8 cellular contexts compared by ENCODE assay signal in the genomic region with DNA sequence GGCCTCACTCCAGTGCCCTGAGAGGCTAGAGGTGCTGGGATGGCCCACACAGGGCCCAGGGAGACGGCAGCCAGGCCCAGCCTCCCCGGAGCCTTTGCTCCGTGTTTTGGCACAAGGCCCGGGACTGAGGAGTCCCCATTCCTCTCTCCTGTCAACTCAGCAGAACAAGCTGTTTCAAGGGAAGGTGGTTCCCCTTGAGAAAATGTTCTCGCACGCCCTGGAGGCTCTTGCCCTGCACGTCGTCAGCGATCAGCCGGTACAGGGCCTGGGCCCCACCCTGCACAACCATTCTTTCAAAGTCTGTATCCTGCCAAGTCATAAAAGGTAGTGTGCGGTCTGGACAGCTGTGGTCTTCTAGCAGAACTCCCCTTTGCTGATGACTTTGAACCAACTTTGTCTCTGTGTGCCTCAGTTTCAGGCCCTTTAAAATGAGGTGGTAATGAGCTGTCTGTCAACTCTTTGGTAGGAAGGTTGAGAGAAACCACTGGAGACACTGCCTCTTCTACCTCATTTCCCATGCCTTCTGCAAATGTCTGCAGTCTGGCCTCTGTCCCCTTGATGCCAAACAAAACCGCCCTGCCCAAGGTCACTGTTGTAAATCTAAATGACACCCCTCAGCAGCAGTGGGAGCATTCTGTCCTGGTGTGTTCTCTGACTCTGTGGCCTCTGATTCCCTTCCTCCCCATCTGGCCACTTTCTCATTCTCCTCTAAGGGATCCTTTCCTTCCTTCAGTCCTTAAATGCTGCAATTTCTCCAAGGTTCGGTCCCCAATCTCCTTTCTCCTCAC.
DNase-seq lines count a peak whose midpoint lies in the region; ATAC-seq lines count a peak whose summit lies in the region.

No MANE protein-coding gene starts in this region.

- peak overlapping the region in 1 of 2 donors; percentile 36 for H3K9ac ChIP-seq in stomach smooth muscle (ENCODE audit: low read length in 2 of 2)

- no peaks in the 10 kb centered on the region for H3K9me3 Mint-ChIP-seq in activated T-helper 17 cell treated with anti-CD3 and anti-CD28 coated beads, Interleukin-2, amount 50 U/mL, for 72 hours

- H3K27me3 ChIP-seq in stomach smooth muscle (ENCODE audit: control insufficient read depth in 1 of 2, insufficient read depth in 2 of 2, low read length in 2 of 2) (no peaks in the 10 kb centered on the region), HAP-1 (ENCODE audit: low read depth) (no peaks in the 10 kb centered on the region)

- DNase-seq in A172 (ENCODE audit: low spot score) (peak; percentile 23), GM19240 (ENCODE audit: insufficient read length, low spot score) (peak; percentile 35), left colon (peak; percentile 78 to 94), HAP-1 (ENCODE audit: low spot score in 2 of 2) (no peak), NCI-H82 (lab: John Stamatoyannopoulos, UW) (no peak)

- peak overlapping the region; percentile 31 for H3K27ac Mint-ChIP-seq in activated T-helper 17 cell treated with anti-CD3 and anti-CD28 coated beads, Interleukin-2, amount 50 U/mL, for 72 hours

- intact Hi-C loops in left colon (cut with DNase I, micrococcal nuclease), result no loop called here

- H3K9me3 ChIP-seq in stomach smooth muscle (ENCODE audit: control insufficient read depth in 2 of 2, low read length in 2 of 2), result no peaks in the 10 kb centered on the region
- no peaks in the 10 kb centered on the region for H3K9me3 ChIP-seq in HAP-1

- H3K4me1 Mint-ChIP-seq in activated T-helper 17 cell treated with anti-CD3 and anti-CD28 coated beads, Interleukin-2, amount 50 U/mL, for 72 hours, result peaks cover 13% of the 10 kb centered on the region

- H3K4me1 ChIP-seq in stomach smooth muscle (ENCODE audit: control insufficient read depth, insufficient read depth, low read length), result peaks cover 14% of the 10 kb centered on the region
- H3K4me1 ChIP-seq in HAP-1, result no peaks in the 10 kb centered on the region

- peak overlapping the region in 1 of 2 donors; percentile 35 for H3K4me3 ChIP-seq in stomach smooth muscle (ENCODE audit: low read length in 2 of 2)
- no peak overlapping the region for H3K4me3 ChIP-seq in HAP-1

- H3K27me3 Mint-ChIP-seq in activated T-helper 17 cell treated with anti-CD3 and anti-CD28 coated beads, Interleukin-2, amount 50 U/mL, for 72 hours, result no peaks in the 10 kb centered on the region

- H3K4me3 Mint-ChIP-seq in activated T-helper 17 cell treated with anti-CD3 and anti-CD28 coated beads, Interleukin-2, amount 50 U/mL, for 72 hours, result peak overlapping the region; percentile 43

- no peaks in the 10 kb centered on the region for H3K36me3 Mint-ChIP-seq in activated T-helper 17 cell treated with anti-CD3 and anti-CD28 coated beads, Interleukin-2, amount 50 U/mL, for 72 hours (ENCODE audit: low read depth)

- no peaks in the 10 kb centered on the region for H3K36me3 ChIP-seq in stomach smooth muscle (ENCODE audit: control insufficient read depth in 2 of 2, insufficient read depth in 2 of 2, low read length in 2 of 2)
- H3K36me3 ChIP-seq in HAP-1 (replicated peaks), result no peaks in the 10 kb centered on the region

- ATAC-seq in HG03378 (IDR thresholded peaks at IDR 0.05; ENCODE audit: unreplicated experiment) (peak; percentile 76), left colon (peak; percentile 91)
- peak; percentile 99 for ATAC-seq in activated T-helper 17 cell treated with anti-CD3 and anti-CD28 coated beads, Interleukin-2, amount 50 U/mL, for 72 hours (replicated peaks)

- H3K27ac ChIP-seq in stomach smooth muscle (ENCODE audit: low read length), result peak overlapping the region; percentile 70

- in situ Hi-C loops in HAP-1 (cut with MboI; ENCODE audit: low sequenced_read_pairs), result no loop called here

Comparison
In these comparisons a context has a peak if more than half of its experiments do, and no peak if none do; other contexts are left out.
1. DNase-seq: peak in A172 (single experiment), GM19240 (single experiment) and left colon (2 of 2); none in HAP-1 (0 of 2) and NCI-H82 (single experiment).
2. Peak in every context shown above with its lines, with median percentiles within 50 percentile points of each other: ATAC-seq.